ENCODE assay signal across 9 cellular contexts in genomic region chr21:30434033-30434631, GRCh38. TPM values are rescaled to one million over a fixed set of nuclear protein-coding genes. Genes with fewer than 3 reads are reported as not detected.
DNase-seq lines count a peak whose midpoint lies in the region; ATAC-seq and TF ChIP-seq lines count a peak whose summit lies in the region.
"Had no signal": no experiment of that assay in that cellular context is flagged by ENCODE, and none has a peak within 500 bp of the region (broad histone marks: within the 10 kb centered on the region; RNA-seq: fewer than 3 reads in every experiment).

No MANE protein-coding gene starts in this region.

- H3K9me3 Mint-ChIP-seq in Caco-2 (ENCODE audit: unreplicated experiment) = no peaks in the 10 kb centered on the region
- peaks cover 0 to 3% (median 0%) of the 10 kb centered on the region in 9 donors for H3K9me3 Mint-ChIP-seq in naive thymus-derived CD8-positive, alpha-beta T cell

- H3K4me3 Mint-ChIP-seq in Caco-2 (ENCODE audit: unreplicated experiment) = no peak overlapping the region
- no peak overlapping the region for H3K4me3 Mint-ChIP-seq in naive thymus-derived CD8-positive, alpha-beta T cell

- H3K4me1 ChIP-seq in Caco-2 = 0 out of 2 replicates have a peak, but pooled peaks cover 9% of the 10 kb centered on the region

- intact Hi-C loops in Caco-2 (cut with micrococcal nuclease; ENCODE audit: unreplicated experiment) = loop anchor here (1.0 kb wide), 1 partner anchor 93 kb away; no protein-coding TSS in a partner anchor
- intact Hi-C loops in left colon (cut with DNase I, micrococcal nuclease) = no loop called here

- POLR2A ChIA-PET in Caco-2 (lab: Charles Lee) = no interaction called here
- POLR2A ChIA-PET in naive thymus-derived CD8-positive, alpha-beta T cell (lab: Charles Lee) = no interaction called here

- no peak overlapping the region for H3K27ac Mint-ChIP-seq in Caco-2 (ENCODE audit: unreplicated experiment)
- no peak overlapping the region for H3K27ac Mint-ChIP-seq in naive thymus-derived CD8-positive, alpha-beta T cell

- peaks cover 10% of the 10 kb centered on the region for H3K27me3 Mint-ChIP-seq in Caco-2 (ENCODE audit: insufficient read depth, unreplicated experiment)
- H3K27me3 Mint-ChIP-seq in naive thymus-derived CD8-positive, alpha-beta T cell = peaks cover 1 to 24% (median 4%) of the 10 kb centered on the region in 5 donors

- DNase-seq in Caco-2 (peak; percentile 41 to 54), GM20000 (ENCODE audit: low spot score) (no peak), NCI-H2171 (lab: John Stamatoyannopoulos, UW) (peak; percentile 16), amniotic epithelial cell (ENCODE audit: low read depth) (peak; percentile 1), left colon (no peak), cerebellum (ENCODE audit: low spot score) (no peak), NCI-H187 treated with DMSO at 0.1 percent for 48 hours (lab: John Stamatoyannopoulos, UW) (no peak)
- no peak for DNase-seq in naive thymus-derived CD8-positive, alpha-beta T cell

- no peaks in the 10 kb centered on the region for H3K4me1 Mint-ChIP-seq in Caco-2 (ENCODE audit: low read depth, unreplicated experiment)
- H3K4me1 Mint-ChIP-seq in naive thymus-derived CD8-positive, alpha-beta T cell = no peaks in the 10 kb centered on the region

- H3K36me3 Mint-ChIP-seq in Caco-2 (ENCODE audit: insufficient read depth, unreplicated experiment) = no peaks in the 10 kb centered on the region
- H3K36me3 Mint-ChIP-seq in naive thymus-derived CD8-positive, alpha-beta T cell = no peaks in the 10 kb centered on the region

- peak; percentile 52 to 62 for TF ChIP-seq CTCF in Caco-2 (IDR thresholded peaks at IDR 0.05; ENCODE audit: insufficient read depth in 1 of 2, low read depth in 1 of 2, low read length in 1 of 2, severe bottlenecking in 1 of 2, unreplicated experiment in 1 of 2)
- peak; percentile 22 for TF ChIP-seq CTCF in GM20000 (IDR thresholded peaks at IDR 0.05; ENCODE audit: extremely low read depth, missing control alignments)

- H3K27me3 ChIP-seq in Caco-2 (replicated peaks; ENCODE audit: control insufficient read depth, insufficient read depth, low read length) = no peaks in the 10 kb centered on the region

- CTCF ChIA-PET in Caco-2 (lab: Charles Lee) = interaction anchor here (0.8 to 1.0 kb wide), 2 partner anchors 25 to 95 kb away, joined by 3 to 4 read pairs; no protein-coding TSS in a partner anchor

- H3K36me3 ChIP-seq in Caco-2 (ENCODE audit: control insufficient read depth, insufficient read depth, low read length) = no peaks in the 10 kb centered on the region

- BruUV-seq in Caco-2 (replicated peaks; lab: Mats Ljungman, UMichigan) = no TSS peak

- peak; percentile 64 for ATAC-seq in left colon
- ATAC-seq in naive thymus-derived CD8-positive, alpha-beta T cell = no peak

- H3K4me3 ChIP-seq in Caco-2 (ENCODE audit: low read depth, low read length) = no peak overlapping the region

- H3K9me3 ChIP-seq in Caco-2 = no peaks in the 10 kb centered on the region

RNA-seq across cellular contexts. Expression of gene KRTAP13-4, which starts 4.1 kb away (rescaled TPM):
- not detected in 2 replicates for total RNA-seq in Caco-2 (2022)
- total RNA-seq in left colon = not detected
- not detected for total RNA-seq in cerebellum
- not detected for total RNA-seq in naive thymus-derived CD8-positive, alpha-beta T cell
- not detected for polyA plus RNA-seq in naive thymus-derived CD8-positive, alpha-beta T cell
- total RNA-seq: subcutaneous adipose tissue had no signal

RNA-seq across cellular contexts. Expression of gene KRTAP15-1, which starts 5.9 kb away (rescaled TPM):
- not detected in 2 replicates for total RNA-seq in Caco-2 (2022)
- total RNA-seq in left colon = not detected
- not detected for total RNA-seq in cerebellum
- total RNA-seq in naive thymus-derived CD8-positive, alpha-beta T cell = not detected
- not detected for polyA plus RNA-seq in naive thymus-derived CD8-positive, alpha-beta T cell
- total RNA-seq: subcutaneous adipose tissue had no signal

RNA-seq across cellular contexts. Expression of gene KRTAP13-3, which starts 8.4 kb away (rescaled TPM):
- total RNA-seq in Caco-2 (2022) = not detected in 2 replicates
- not detected for total RNA-seq in left colon
- not detected for total RNA-seq in cerebellum
- not detected for total RNA-seq in naive thymus-derived CD8-positive, alpha-beta T cell
- not detected for polyA plus RNA-seq in naive thymus-derived CD8-positive, alpha-beta T cell
- total RNA-seq: subcutaneous adipose tissue had no signal

RNA-seq across cellular contexts. Expression of gene KRTAP13-1, which starts 38.3 kb away (rescaled TPM):
- total RNA-seq in Caco-2 (2022) (not detected in 2 replicates), left colon (not detected), cerebellum (not detected)
- not detected for total RNA-seq in naive thymus-derived CD8-positive, alpha-beta T cell
- polyA plus RNA-seq in naive thymus-derived CD8-positive, alpha-beta T cell = not detected
- total RNA-seq: subcutaneous adipose tissue had no signal

RNA-seq across cellular contexts. Expression of gene KRTAP19-1, which starts 46.0 kb away (rescaled TPM):
- total RNA-seq in Caco-2 (2022) = not detected in 2 replicates
- total RNA-seq in left colon = not detected
- not detected for total RNA-seq in cerebellum
- not detected for total RNA-seq in naive thymus-derived CD8-positive, alpha-beta T cell
- not detected for polyA plus RNA-seq in naive thymus-derived CD8-positive, alpha-beta T cell
- total RNA-seq: subcutaneous adipose tissue had no signal

Comparison
In these comparisons a context has a peak if more than half of its experiments do, and no peak if none do; other contexts are left out.
1. DNase-seq: peak in Caco-2 (2 of 2), NCI-H2171 (single experiment) and amniotic epithelial cell (single experiment); none in GM20000 (single experiment), left colon (0 of 2), cerebellum (single experiment), NCI-H187 treated with DMSO at 0.1 percent for 48 hours (single experiment) and naive thymus-derived CD8-positive, alpha-beta T cell (0 of 10).